Comparison of ENCODE assay signal across 20 cellular contexts in genomic region chr3:155876037-155876436, GRCh38. TPM values are rescaled to one million over a fixed set of nuclear protein-coding genes. Genes with fewer than 3 reads are reported as not detected.
A peak's percentile ranks its signal among the peaks of the same experiment; 100 is the strongest.
DNase-seq lines count a peak whose midpoint lies in the region; TF ChIP-seq lines count a peak whose summit lies in the region.
"Had no signal": no experiment of that assay in that cellular context is flagged by ENCODE, and none has a peak within 500 bp of the region (broad histone marks: within the 10 kb centered on the region; RNA-seq: fewer than 3 reads in every experiment).

No MANE protein-coding gene starts in this region.

- peak; percentile 65 for DNase-seq in G401 (ENCODE audit: low spot score)
- peak; percentile 53 for DNase-seq in NCI-H524 treated with DMSO at 0.1 percent for 48 hours (lab: John Stamatoyannopoulos, UW)
- no peak for DNase-seq in neural crest cell (ENCODE audit: low read depth, low spot score)
- DNase-seq in NCI-H2227 treated with DMSO at 0.1 percent for 48 hours (lab: John Stamatoyannopoulos, UW): no peak
- no peak for DNase-seq in SKM-1 treated with dmso at 0.1 percent for 144 hours (lab: John Stamatoyannopoulos, UW; ENCODE audit: unreplicated experiment)
- no peak for DNase-seq in dorsolateral prefrontal cortex
- no peak for DNase-seq in ovary
- DNase-seq: ACHN, GF-D8, Kasumi-1, MM.1S, NCI-H1092 treated with DMSO at 0.1 percent for 48 hours, NCI-H1694, NCI-H2081 treated with DMSO at 0.1 percent for 48 hours, NCI-H226, NCI-H526, Right ventricle myocardium superior had no signal

- H3K4me1 ChIP-seq in ovary (ENCODE audit: insufficient read depth): peaks cover 2% of the 10 kb centered on the region

- no peak for TF ChIP-seq CTCF in brain (conservative IDR thresholded peaks at IDR 0.05)
- TF ChIP-seq CTCF in neural crest cell (conservative IDR thresholded peaks at IDR 0.05): no peak
- TF ChIP-seq CTCF in dorsolateral prefrontal cortex (IDR thresholded peaks at IDR 0.05 in 54 of 56, conservative IDR thresholded peaks at IDR 0.05 in 2 of 56; ENCODE audit: low read depth in 1 of 56, partially characterized antibody in 56 of 56): no peak
- no peak for TF ChIP-seq CTCF in ovary (IDR thresholded peaks at IDR 0.05)

- intact Hi-C loops in dorsolateral prefrontal cortex (cut with DNase I): no loop called here
- intact Hi-C loops in ovary (cut with DNase I): no loop called here

- H3K36me3 Mint-ChIP-seq in brain (peaks cover 34% of the 10 kb centered on the region), neural crest cell (ENCODE audit: low read depth) (peaks cover 3% of the 10 kb centered on the region)

- TF ChIP-seq POLR2A in ovary (IDR thresholded peaks at IDR 0.05): no peak

- H3K4me1 Mint-ChIP-seq in brain: peaks cover 59% of the 10 kb centered on the region
- peaks cover 51% of the 10 kb centered on the region for H3K4me1 Mint-ChIP-seq in neural crest cell

- H3K4me3 Mint-ChIP-seq in brain (peak overlapping the region in 4 of 5 experiments; percentile 1 to 50 (median 33)), neural crest cell (peak overlapping the region; percentile 11)
- H3K4me3 Mint-ChIP-seq: CD14-positive monocyte had no signal

- TF ChIP-seq EP300 in ovary (IDR thresholded peaks at IDR 0.05): no peak

- in situ Hi-C loops in G401 (cut with HindIII; ENCODE audit: low sequenced_read_pairs): no loop called here

- peak overlapping the region in 4 of 5 experiments; percentile 2 to 74 (median 32) for H3K27ac Mint-ChIP-seq in brain
- no peak overlapping the region for H3K27ac Mint-ChIP-seq in neural crest cell (ENCODE audit: unreplicated experiment)

- no peaks in the 10 kb centered on the region for H3K9me3 ChIP-seq in ovary

- WGBS in ovary, 3 donors: 63 to 74% (median 72%) methylated on average over 3 of the region's 3 CpGs

- no peak overlapping the region for H3K4me3 ChIP-seq in dorsolateral prefrontal cortex
- no peak overlapping the region for H3K4me3 ChIP-seq in ovary

- H3K27me3 ChIP-seq in dorsolateral prefrontal cortex: no peaks in the 10 kb centered on the region
- no peaks in the 10 kb centered on the region for H3K27me3 ChIP-seq in ovary

- H3K36me3 ChIP-seq in ovary: no peaks in the 10 kb centered on the region

- H3K9me3 Mint-ChIP-seq in brain (peaks cover 0 to 5% (median 2%) of the 10 kb centered on the region in 5 experiments), neural crest cell (no peaks in the 10 kb centered on the region)
- H3K9me3 Mint-ChIP-seq: CD14-positive monocyte, IgD-negative memory B cell had no signal

- H3K27ac ChIP-seq in dorsolateral prefrontal cortex (peak overlapping the region in 1 of 59 donors; percentile 25), ovary (no peak overlapping the region)

- H3K27me3 Mint-ChIP-seq in brain (peaks cover 10% of the 10 kb centered on the region), neural crest cell (ENCODE audit: low read depth) (no peaks in the 10 kb centered on the region)
- H3K27me3 Mint-ChIP-seq: IgD-negative memory B cell had no signal

RNA-seq across cellular contexts. Expression of gene GMPS, which starts 5.6 kb away (rescaled TPM):
- 23.4 and 35.9 TPM in 2 replicates for total RNA-seq in G401 (2014; rRNA removed; shearing (Covaris generic))
- polyA plus RNA-seq in brain (ENCODE audit: insufficient read depth, low read depth, low replicate concordance) (61.0 TPM), ovary (10 to 100 TPM; 16.2 to 47.2 TPM)
- total RNA-seq in neural crest cell (129 and 131 TPM in 2 replicates), dorsolateral prefrontal cortex (10 to 100 TPM; 33.5 to 67.3 (median 51.5) TPM), ovary (10 to 100 TPM; 22.2 to 62.1 (median 48.9) TPM)

RNA-seq across cellular contexts. Expression of gene SLC33A1, which starts 21.8 kb away (rescaled TPM):
- 19.7 TPM in 2 replicates for total RNA-seq in G401 (2014; rRNA removed; shearing (Covaris generic))
- 16.3 TPM for polyA plus RNA-seq in brain (ENCODE audit: insufficient read depth, low read depth, low replicate concordance)
- total RNA-seq in neural crest cell: 17.7 and 18.8 TPM in 2 replicates
- 10 to 100 TPM; 18.5 to 34.5 (median 25.1) TPM for total RNA-seq in dorsolateral prefrontal cortex
- total RNA-seq in ovary: 10 to 100 TPM; 18.4 to 35.4 (median 26.6) TPM
- 10 to 100 TPM; 10.9 to 23.7 TPM for polyA plus RNA-seq in ovary

Comparison
In these comparisons a context has a peak if more than half of its experiments do, and no peak if none do; other contexts are left out.
1. DNase-seq: peak in G401 (single experiment) and NCI-H524 treated with DMSO at 0.1 percent for 48 hours (single experiment); none in neural crest cell (single experiment), NCI-H2227 treated with DMSO at 0.1 percent for 48 hours (single experiment), SKM-1 treated with dmso at 0.1 percent for 144 hours (single experiment), dorsolateral prefrontal cortex (0 of 10) and ovary (0 of 5).